23 cellular contexts compared by ENCODE assay signal in genomic region chr5:1090538-1090937, GRCh38. TPM values are rescaled to one million over a fixed set of nuclear protein-coding genes. Genes with fewer than 3 reads are reported as not detected.
DNase-seq lines count a peak whose midpoint lies in the region; ATAC-seq and TF ChIP-seq lines count a peak whose summit lies in the region.
"Had no signal": no experiment of that assay in that cellular context is flagged by ENCODE, and none has a peak within 500 bp of the region (broad histone marks: within the 10 kb centered on the region; RNA-seq: fewer than 3 reads in every experiment).

No MANE protein-coding gene starts in this region.

- H3K27ac ChIP-seq in heart left ventricle (peak overlapping the region; percentile 31 to 81 (median 53)), parathyroid adenoma (peak overlapping the region; percentile 49)
- H3K27ac ChIP-seq: sigmoid colon, upper lobe of right lung had no signal

- H3K9me3 ChIP-seq in heart left ventricle = no peaks in the 10 kb centered on the region
- no peaks in the 10 kb centered on the region for H3K9me3 ChIP-seq in parathyroid adenoma (ENCODE audit: control insufficient read depth, low read length)
- H3K9me3 ChIP-seq: Caco-2, mucosa of descending colon, sigmoid colon, upper lobe of right lung had no signal

- H3K4me1 ChIP-seq in heart left ventricle (peaks cover 0 to 56% (median 29%) of the 10 kb centered on the region in 12 donors), parathyroid adenoma (no peaks in the 10 kb centered on the region)
- H3K4me1 ChIP-seq: Caco-2, sigmoid colon, upper lobe of right lung had no signal

- H3K27me3 ChIP-seq in heart left ventricle (no peaks in the 10 kb centered on the region), parathyroid adenoma (ENCODE audit: control insufficient read depth, insufficient read depth, low read length) (no peaks in the 10 kb centered on the region)
- H3K27me3 ChIP-seq: sigmoid colon, upper lobe of right lung had no signal

- no peak for TF ChIP-seq POLR2A in heart left ventricle (IDR thresholded peaks at IDR 0.05)

- peak; percentile 57 for DNase-seq in HK-2 (ENCODE audit: unreplicated experiment)
- peak; percentile 29 for DNase-seq in amniotic epithelial cell (ENCODE audit: low read depth)
- peak; percentile 63 to 83 (median 74) for DNase-seq in heart left ventricle
- DNase-seq in NCI-H2029 (lab: John Stamatoyannopoulos, UW) = no peak
- DNase-seq in activated CD8-positive, alpha-beta memory T cell treated with anti-CD3 and anti-CD28 coated beads for 24 hours = no peak
- no peak for DNase-seq in middle frontal gyrus (ENCODE audit: extremely low spot score, low spot score)
- DNase-seq: activated CD4-positive, alpha-beta T cell treated with anti-CD3 and anti-CD28 coated beads, Interleukin-2, amount 10 ng/mL, durations not matched to agents 7 days and 5 days; activated CD8-positive, alpha-beta memory T cell treated with anti-CD3 and anti-CD28 coated beads, Interleukin-2, amount 50 U/mL, for 4 hours; activated effector memory CD4-positive, alpha-beta T cell treated with anti-CD3 and anti-CD28 coated beads, Interleukin-2, amount 50 U/mL, for 16 hours; AML-193; Caco-2; cerebellar nuclear complex; effector memory CD4-positive, alpha-beta T cell; hypothalamus; NCI-H1930; NCI-H446 treated with DMSO at 0.1 percent for 48 hours; sigmoid colon; stimulated activated CD4-positive, alpha-beta T cell treated with anti-CD3 and anti-CD28 coated beads, Interleukin-2, amount 100 ng/mL, for 24 hours; upper lobe of right lung had no signal

- H3K4me3 ChIP-seq in heart left ventricle (no peak overlapping the region), parathyroid adenoma (ENCODE audit: low read depth, low read length) (no peak overlapping the region)
- H3K4me3 ChIP-seq: K562, mucosa of descending colon, sigmoid colon, upper lobe of right lung had no signal

- 30 to 39% (median 38%) methylated on average over 8 to 16 of the region's 16 CpGs for WGBS in heart left ventricle, 4 donors

- no peak overlapping the region for H3K9ac ChIP-seq in parathyroid adenoma

- H3K36me3 ChIP-seq in heart left ventricle = peaks cover 2 to 96% (median 64%) of the 10 kb centered on the region in 9 donors
- no peaks in the 10 kb centered on the region for H3K36me3 ChIP-seq in parathyroid adenoma (ENCODE audit: control insufficient read depth, insufficient read depth, low read length)

- no peaks in the 10 kb centered on the region for H3K79me2 ChIP-seq in parathyroid adenoma

- ATAC-seq in heart left ventricle = peak; percentile 1 to 52 (median 28)
- ATAC-seq in HG02610 (IDR thresholded peaks at IDR 0.05; ENCODE audit: unreplicated experiment) = no peak
- ATAC-seq: K562, upper lobe of right lung had no signal

- TF ChIP-seq CTCF in heart left ventricle (IDR thresholded peaks at IDR 0.05) = no peak
- no peak for TF ChIP-seq CTCF in parathyroid adenoma (IDR thresholded peaks at IDR 0.05)

- no peak overlapping the region for H2AFZ ChIP-seq in parathyroid adenoma

- H3K4me2 ChIP-seq in parathyroid adenoma (ENCODE audit: low read length) = no peak overlapping the region

- intact Hi-C loops in heart left ventricle (cut with DNase I) = loop anchor here in 3 of 10 donors (2.0 to 5.0 kb wide), 3 partner anchors 37 to 48 kb away; no protein-coding TSS in a partner anchor

RNA-seq across cellular contexts. Expression of gene SLC12A7, which starts 21.3 kb away (rescaled TPM):
- 100 to 1,000 TPM in 7 of 9 donors, 10 to 100 TPM in 2; 77.0 to 159 (median 132) TPM for total RNA-seq in heart left ventricle
- 10 to 100 TPM; 66.3 to 74.5 TPM for polyA plus RNA-seq in heart left ventricle

Comparison
In these comparisons a context has a peak if more than half of its experiments do, and no peak if none do; other contexts are left out.
1. DNase-seq: peak in HK-2 (single experiment), amniotic epithelial cell (single experiment) and heart left ventricle (5 of 5); none in NCI-H2029 (single experiment), activated CD8-positive, alpha-beta memory T cell treated with anti-CD3 and anti-CD28 coated beads for 24 hours (single experiment) and middle frontal gyrus (single experiment).